Comparison of ENCODE assay signal across 8 cellular contexts in the genomic region with DNA sequence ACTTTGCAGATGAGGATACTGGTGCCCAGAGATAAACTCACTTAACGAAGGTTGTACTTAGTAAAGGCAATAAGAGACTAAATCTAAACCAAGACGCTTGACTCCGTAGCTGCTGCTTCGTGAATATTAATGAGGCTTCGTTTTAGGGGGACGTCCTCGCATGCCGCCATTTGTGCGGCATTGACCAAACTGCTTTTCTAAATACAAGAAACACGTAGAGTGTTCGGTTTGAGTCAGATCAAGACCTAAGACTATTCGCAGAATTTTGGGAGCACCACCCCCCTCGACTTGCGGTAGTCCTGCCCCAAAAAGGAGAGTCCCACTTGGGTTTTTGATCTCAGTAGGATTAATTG. TPM values are rescaled to one million over a fixed set of nuclear protein-coding genes. Genes with fewer than 3 reads are reported as not detected.
DNase-seq lines count a peak whose midpoint lies in the region; ATAC-seq, FAIRE-seq and TF ChIP-seq lines count a peak whose summit lies in the region.

No MANE protein-coding gene starts in this region.

- no peak for TF ChIP-seq RAD21 in GM12878 (IDR thresholded peaks at IDR 0.05; ENCODE audit: insufficient read depth, low read depth, low read length)

- H4K20me1 ChIP-seq in GM12878 (ENCODE audit: control insufficient read depth, insufficient read depth) = peaks cover 16% of the 10 kb centered on the region; the same call in 1 of the 2 replicates

- SMC1A ChIA-PET in GM12878 (lab: Charles Lee; ENCODE audit: uncharacterized antibody, unreplicated experiment) = no interaction called here

- no peak for ATAC-seq in GM12878
- ATAC-seq in GM21447 (IDR thresholded peaks at IDR 0.05; ENCODE audit: unreplicated experiment) = no peak
- ATAC-seq in left lobe of liver = no peak

- DNase-seq in AG04450 (ENCODE audit: low read depth, low spot score) = no peak
- DNase-seq in GM12878 (ENCODE audit: low read depth, low spot score) = no peak
- DNase-seq in uterus = no peak
- DNase-seq in hippocampal formation (lab: John Stamatoyannopoulos, UW) = no peak
- no peak for DNase-seq in left lobe of liver (ENCODE audit: low spot score)

- H3K79me2 ChIP-seq in GM12878 (ENCODE audit: control insufficient read depth, insufficient read depth, low read length) = peaks cover 64% of the 10 kb centered on the region

- no peak for TF ChIP-seq EP300 in GM12878 (IDR thresholded peaks at IDR 0.05; ENCODE audit: borderline replicate concordance in 1 of 2, control insufficient read depth in 1 of 2, low read depth in 2 of 2, low read length in 2 of 2)

- H3K9ac ChIP-seq in HUES48 (ENCODE audit: low read depth, low read length) = peak overlapping the region; percentile 98
- H3K9ac ChIP-seq in GM12878 (ENCODE audit: control insufficient read depth, insufficient read depth, low read length) = peak overlapping the region; percentile 87
- peak overlapping the region; percentile 28 for H3K9ac ChIP-seq in mucosa of stomach (ENCODE audit: low read length)

- in situ Hi-C loops in GM12878 (cut with MboI) = no loop called here

- RAD21 ChIA-PET in GM12878 (lab: Charles Lee; ENCODE audit: unreplicated experiment) = interaction anchor here (1.5 kb wide), 1 partner anchor 618 kb away, joined by 5 read pairs; the partner anchor contains the start of gene FBXW11

- H3K9me3 ChIP-seq in AG04450 (ENCODE audit: control insufficient read depth, insufficient read depth, low read length) (no peaks in the 10 kb centered on the region; the same call in 1 of the 2 replicates), HUES48 (ENCODE audit: control insufficient read depth, insufficient read depth, low read length) (no peaks in the 10 kb centered on the region), GM12878 (replicated peaks; ENCODE audit: control insufficient read depth, insufficient read depth, low read length) (no peaks in the 10 kb centered on the region), mucosa of stomach (ENCODE audit: control insufficient read depth, low read length) (no peaks in the 10 kb centered on the region), uterus (no peaks in the 10 kb centered on the region)

- under 1% methylated on average over 14 of the region's 14 CpGs for WGBS in GM12878 (ENCODE audit: insufficient coverage, insufficient replicate concordance, low lambda C conversion rate, missing lambda C conversion rate)

- TSS peak; percentile 50 for BruUV-seq in GM12878 (replicated peaks; lab: Mats Ljungman, UMichigan)

- TF ChIP-seq CTCF in AG04450 (IDR thresholded peaks at IDR 0.05; ENCODE audit: low read depth, low read length) (no peak), GM12878 (IDR thresholded peaks at IDR 0.05 in 2 of 3, conservative IDR thresholded peaks at IDR 0.05 in 1 of 3; ENCODE audit: control insufficient read depth in 2 of 3, extremely low read depth in 1 of 3, insufficient read depth in 1 of 3, low read depth in 3 of 3, low read length in 3 of 3) (no peak), uterus (IDR thresholded peaks at IDR 0.05) (no peak)

- POLR2A ChIA-PET in AG04450 (lab: Yijun Ruan, JAX) = interaction anchor here (0.9 to 1.3 kb wide), 5 partner anchors 22 to 671 kb away, joined by 3 to 7 read pairs (median 3); partner anchors contain the start of gene FBXW11
- POLR2A ChIA-PET in GM12878 (lab: Charles Lee) = interaction anchor here (0.9 to 1.3 kb wide), 2 partner anchors 10 to 12 kb away, joined by 3 read pairs; no protein-coding TSS in a partner anchor

- peaks cover 53% of the 10 kb centered on the region for H3K36me3 ChIP-seq in HUES48 (ENCODE audit: control insufficient read depth, insufficient read depth, low read length)
- H3K36me3 ChIP-seq in GM12878 (ENCODE audit: control insufficient read depth in 2 of 2, insufficient read depth in 2 of 2, low read length in 1 of 2) = peaks cover 9 to 15% of the 10 kb centered on the region in 2 experiments
- H3K36me3 ChIP-seq in mucosa of stomach (ENCODE audit: control insufficient read depth, insufficient read depth, low read length) = no peaks in the 10 kb centered on the region
- no peaks in the 10 kb centered on the region for H3K36me3 ChIP-seq in uterus

- CTCF ChIA-PET in AG04450 (lab: Charles Lee) (interaction anchor here (1.1 kb wide), 1 partner anchor 181 kb away, joined by 3 read pairs; no protein-coding TSS in a partner anchor), GM12878 (lab: Yijun Ruan, JAX) (interaction anchor here (0.6 to 1.6 kb wide), 4 partner anchors 10 to 671 kb away, joined by 3 to 6 read pairs (median 3); no protein-coding TSS in a partner anchor)

- H3K4me3 ChIP-seq in AG04450 (ENCODE audit: low read depth, low read length) (peak overlapping the region; percentile 98), HUES48 (ENCODE audit: low read depth, low read length) (peak overlapping the region; percentile 80), GM12878 (peak overlapping the region; percentile 92), mucosa of stomach (ENCODE audit: low read length) (peak overlapping the region; percentile 65), uterus (peak overlapping the region; percentile 84 to 91)

- H3K27me3 ChIP-seq in AG04450 (ENCODE audit: control insufficient read depth, insufficient read depth, low read length) (no peaks in the 10 kb centered on the region), HUES48 (ENCODE audit: control insufficient read depth, insufficient read depth, low read length) (no peaks in the 10 kb centered on the region), GM12878 (replicated peaks in 1 of 2; ENCODE audit: control insufficient read depth in 2 of 2, insufficient read depth in 2 of 2, low read length in 1 of 2) (no peaks in the 10 kb centered on the region), mucosa of stomach (ENCODE audit: control insufficient read depth, insufficient read depth, low read length) (no peaks in the 10 kb centered on the region), uterus (no peaks in the 10 kb centered on the region)

- no peak for TF ChIP-seq POLR2A in GM12878 (IDR thresholded peaks at IDR 0.05; ENCODE audit: low read depth, low read length)
- no peak for TF ChIP-seq POLR2A in uterus (IDR thresholded peaks at IDR 0.05)

- H2AFZ ChIP-seq in GM12878 (ENCODE audit: control insufficient read depth, low read depth, low read length) = no peak overlapping the region

- intact Hi-C loops in GM12878 (cut with micrococcal nuclease; ENCODE audit: unreplicated experiment) (no loop called here), uterus (cut with DNase I; ENCODE audit: low total_unique reads) (no loop called here)

- H3K27ac ChIP-seq in AG04450 (ENCODE audit: low read depth, low read length) (peak overlapping the region; percentile 86), HUES48 (ENCODE audit: low read depth, low read length) (peak overlapping the region; percentile 92), GM12878 (ENCODE audit: control insufficient read depth, insufficient read depth) (peak overlapping the region; percentile 43; the same call in 1 of the 2 replicates), uterus (peak overlapping the region; percentile 4 to 93)

- H3K4me1 ChIP-seq in HUES48 (ENCODE audit: control insufficient read depth, insufficient read depth, low read length) = peaks cover 22% of the 10 kb centered on the region
- peaks cover 5% of the 10 kb centered on the region for H3K4me1 ChIP-seq in GM12878 (ENCODE audit: control insufficient read depth, insufficient read depth, low read length)
- peaks cover 3% of the 10 kb centered on the region for H3K4me1 ChIP-seq in mucosa of stomach (ENCODE audit: control insufficient read depth, insufficient read depth, low read length)
- H3K4me1 ChIP-seq in uterus = peaks cover 0 to 13% of the 10 kb centered on the region in 2 donors

- peak overlapping the region; percentile 30 for H3K4me2 ChIP-seq in GM12878 (ENCODE audit: control insufficient read depth, insufficient read depth)

- peak; percentile 68 for FAIRE-seq in GM12878 (lab: Jason Lieb, UNC)

RNA-seq across cellular contexts. Expression of gene NPM1, which starts 1.1 kb away (rescaled TPM):
- polyA plus RNA-seq in AG04450 (2011; rRNA removed) (2,315 and 2,664 TPM in 2 replicates), GM12878 (2011; rRNA removed) (2,896 and 3,056 TPM in 2 replicates), GM12878 (2014; fragmentation: Illumina TruSeq; extraction: Trizol) (4,943 and 8,358 TPM in 2 replicates), GM12878 (2014; fragmentation: Nextera tagmentation; extraction: Ambion mirVana) (1,000 to 10,000 TPM; 3,742 to 5,105 TPM), GM12878 (2014; rRNA removed) (2,295 and 2,497 TPM in 2 replicates), GM12878 (2016; fragmentation: Nextera tagmentation; extraction: Ambion mirVana) (1,000 to 10,000 TPM; 1,843 to 2,046 TPM)
- 733 and 818 TPM in 2 replicates for polyA minus RNA-seq in AG04450 (2011; rRNA and poly(A)+ RNA removed)
- 425 and 430 TPM in 2 replicates for total RNA-seq in GM12878 (2013; cell fraction: nucleolus; rRNA removed)
- total RNA-seq in GM12878 (2014; rRNA removed) (2,837 and 2,926 TPM in 2 replicates), GM12878 (2014; rRNA removed; fragmentation: Illumina TruSeq; extraction: Trizol) (5,396 and 5,466 TPM in 2 replicates), GM12878 (2021) (2,607 and 2,609 TPM in 2 replicates), uterus (over 10,000 TPM in 1 of 4 donors, 1,000 to 10,000 TPM in 3; 1,265 to 21,851 (median 1,493) TPM), left lobe of liver (184 TPM)
- polyA plus RNA-seq in GM12878 (2011; ENCODE audit: low read depth) = 1,342 TPM
- polyA plus RNA-seq in GM12878 (2011; cell fraction: cytosol; rRNA removed) = 3,501 and 4,381 TPM in 2 replicates
- polyA plus RNA-seq in GM12878 (2011; cell fraction: nucleus; rRNA removed) = 735 and 1,933 TPM in 2 replicates
- 4,384 and 5,105 TPM in 2 replicates for polyA plus RNA-seq in GM12878 (2012)
- 1,162 and 2,005 TPM in 2 replicates for polyA minus RNA-seq in GM12878 (2011; rRNA and poly(A)+ RNA removed)
- 2,291 and 2,774 TPM in 2 replicates for polyA minus RNA-seq in GM12878 (2011; cell fraction: cytosol; rRNA and poly(A)+ RNA removed)
- polyA minus RNA-seq in GM12878 (2011; cell fraction: nucleus; rRNA and poly(A)+ RNA removed) = 272 and 485 TPM in 2 replicates

RNA-seq across cellular contexts. Expression of gene FGF18, which starts 30.7 kb away (rescaled TPM):
- polyA plus RNA-seq in AG04450 (2011; rRNA removed) (0.27 and 0.30 TPM in 2 replicates), GM12878 (2011; rRNA removed) (0.03 TPM in 1 of 2 replicates, not detected in the other), GM12878 (2014; fragmentation: Illumina TruSeq; extraction: Trizol) (not detected in 2 replicates), GM12878 (2014; fragmentation: Nextera tagmentation; extraction: Ambion mirVana) (not detected), GM12878 (2014; rRNA removed) (0.09 TPM in 1 of 2 replicates, not detected in the other), GM12878 (2016; fragmentation: Nextera tagmentation; extraction: Ambion mirVana) (under 1 TPM in 1 of 2 experiments, not detected in 1; 0.10 TPM)
- polyA minus RNA-seq in AG04450 (2011; rRNA and poly(A)+ RNA removed) = 0.14 TPM in 1 of 2 replicates, not detected in the other
- total RNA-seq in GM12878 (2013; cell fraction: nucleolus; rRNA removed) = not detected in 2 replicates
- total RNA-seq in GM12878 (2014; rRNA removed) (0.06 and 0.11 TPM in 2 replicates), GM12878 (2014; rRNA removed; fragmentation: Illumina TruSeq; extraction: Trizol) (0.04 TPM in 1 of 2 replicates, not detected in the other), GM12878 (2021) (not detected in 2 replicates), uterus (1 to 10 TPM in 2 of 4 donors, not detected in 2; 1.4 to 3.0 TPM), left lobe of liver (not detected)
- polyA plus RNA-seq in GM12878 (2011; ENCODE audit: low read depth) = not detected
- 0.03 TPM in 1 of 2 replicates, not detected in the other for polyA plus RNA-seq in GM12878 (2011; cell fraction: cytosol; rRNA removed)
- 0.09 TPM in 2 replicates for polyA plus RNA-seq in GM12878 (2011; cell fraction: nucleus; rRNA removed)
- polyA plus RNA-seq in GM12878 (2012) = 0.07 TPM in 1 of 2 replicates, not detected in the other
- not detected in 2 replicates for polyA minus RNA-seq in GM12878 (2011; rRNA and poly(A)+ RNA removed)
- polyA minus RNA-seq in GM12878 (2011; cell fraction: cytosol; rRNA and poly(A)+ RNA removed) = not detected in 2 replicates
- polyA minus RNA-seq in GM12878 (2011; cell fraction: nucleus; rRNA and poly(A)+ RNA removed) = not detected in 2 replicates

Comparison
In these comparisons a context has a peak if more than half of its experiments do, and no peak if none do; other contexts are left out.
1. H3K9ac ChIP-seq: peak in every context shown above with its lines; median percentile 98 in HUES48; 87 in GM12878; 28 in mucosa of stomach.